In genomic region chr1:214282696-214283225, GRCh38 we compare ENCODE assay signal across 11 cellular contexts. TPM values are rescaled to one million over a fixed set of nuclear protein-coding genes. Genes with fewer than 3 reads are reported as not detected.
DNase-seq lines count a peak whose midpoint lies in the region; ATAC-seq, FAIRE-seq and TF ChIP-seq lines count a peak whose summit lies in the region.
"Had no signal": no experiment of that assay in that cellular context is flagged by ENCODE, and none has a peak within 500 bp of the region (broad histone marks: within the 10 kb centered on the region; RNA-seq: fewer than 3 reads in every experiment).

No MANE protein-coding gene starts in this region.

- no peak overlapping the region for H3K4ac ChIP-seq in H1 (replicated peaks; ENCODE audit: insufficient read length, low read depth, low read length)

- H2BK15ac ChIP-seq in H1 (ENCODE audit: low read length) = no peak overlapping the region

- H3K27ac Mint-ChIP-seq in activated naive CD4-positive, alpha-beta T cell treated with anti-CD3 and anti-CD28 coated beads for 36 hours = no peak overlapping the region
- H3K27ac Mint-ChIP-seq in T-cell = peak overlapping the region; percentile 57 to 84
- no peak overlapping the region for H3K27ac Mint-ChIP-seq in stimulated activated effector memory CD8-positive, alpha-beta T cell treated with anti-CD3 and anti-CD28 coated beads, Interleukin-12 subunit alpha, Interleukin-12 subunit beta, amount 100 ng/mL, for 72 hours

- H3K14ac ChIP-seq in H1 (ENCODE audit: insufficient read length) = no peak overlapping the region

- H3K4me1 ChIP-seq in H1 (replicated peaks in 1 of 4; ENCODE audit: control insufficient read depth in 3 of 4, insufficient read depth in 4 of 4, low read length in 3 of 4) = peaks cover 2 to 12% (median 4%) of the 10 kb centered on the region in 4 experiments; a peak in 4 of 7 replicates

- no peak overlapping the region for H3K18ac ChIP-seq in H1 (ENCODE audit: extremely low read depth, low read length)

- POLR2A ChIA-PET in T-cell (lab: Charles Lee) = interaction anchor here in 1 of 2 donors (0.5 kb wide), 1 partner anchor 33 kb away, joined by 4 read pairs; no protein-coding TSS in a partner anchor
- POLR2A ChIA-PET in H1 (lab: Charles Lee; ENCODE audit: partially characterized antibody) = interaction anchor here (0.8 to 1.1 kb wide), 3 partner anchors 10 to 33 kb away, joined by 3 to 5 read pairs (median 4); no protein-coding TSS in a partner anchor

- no peak for TF ChIP-seq EP300 in H1 (IDR thresholded peaks at IDR 0.05; ENCODE audit: borderline replicate concordance in 1 of 2, low read depth in 2 of 2, low read length in 2 of 2)

- no peak overlapping the region for H3K4me3 ChIP-seq in H1 (ENCODE audit: extremely low read depth in 1 of 4, insufficient read depth in 2 of 4, low read depth in 3 of 4, low read length in 4 of 4)

- ATAC-seq in T-cell (replicated peaks in 1 of 4) (no peak), GM21825 (IDR thresholded peaks at IDR 0.05; ENCODE audit: unreplicated experiment) (no peak), GM21360 (IDR thresholded peaks at IDR 0.05; ENCODE audit: unreplicated experiment) (no peak)
- no peak for ATAC-seq in stimulated activated effector memory CD8-positive, alpha-beta T cell treated with anti-CD3 and anti-CD28 coated beads, Interleukin-12 subunit alpha, Interleukin-12 subunit beta, amount 100 ng/mL, for 72 hours

- H3K9ac ChIP-seq in H1 (replicated peaks in 1 of 4; ENCODE audit: extremely low read depth in 1 of 4, low read depth in 3 of 4, low read length in 3 of 4) = no peak overlapping the region

- H3K27me3 ChIP-seq in H1 (replicated peaks in 1 of 4; ENCODE audit: control insufficient read depth in 3 of 4, extremely low read depth in 1 of 4, insufficient read depth in 3 of 4, low read length in 3 of 4) = peaks cover 8 to 38% (median 36%) of the 10 kb centered on the region in 4 experiments

- H2AFZ ChIP-seq in H1 (ENCODE audit: low read length) = no peak overlapping the region

- no peak overlapping the region for H4K5ac ChIP-seq in H1 (ENCODE audit: insufficient read length, low read depth, low read length)

- WGBS in H1 (ENCODE audit: extremely low coverage in 1 of 2, insufficient coverage in 1 of 2, insufficient read length in 1 of 2, insufficient replicate concordance in 2 of 2, low coverage in 1 of 2, low lambda C conversion rate in 2 of 2, missing lambda C conversion rate in 1 of 2), 2 experiments = 80% methylated on average over 8 of the region's 8 CpGs; no CpG with 5 or more reads in 1 of the 2 experiments

- H3K9me3 ChIP-seq in H1 (ENCODE audit: insufficient read depth in 2 of 2, low read depth in 1 of 2, low read length in 1 of 2) = no peaks in the 10 kb centered on the region

- H3K4me1 Mint-ChIP-seq in activated naive CD4-positive, alpha-beta T cell treated with anti-CD3 and anti-CD28 coated beads for 36 hours (ENCODE audit: low read depth) = peaks cover 40% of the 10 kb centered on the region
- H3K4me1 Mint-ChIP-seq in T-cell = peaks cover 45 to 60% (median 57%) of the 10 kb centered on the region in 3 donors
- peaks cover 28% of the 10 kb centered on the region for H3K4me1 Mint-ChIP-seq in stimulated activated effector memory CD8-positive, alpha-beta T cell treated with anti-CD3 and anti-CD28 coated beads, Interleukin-12 subunit alpha, Interleukin-12 subunit beta, amount 100 ng/mL, for 72 hours

- no peak overlapping the region for H3K56ac ChIP-seq in H1 (replicated peaks; ENCODE audit: insufficient read length, low read depth, low read length)

- H4K91ac ChIP-seq in H1 (replicated peaks; ENCODE audit: insufficient read length, low read length) = no peak overlapping the region

- H3K36me3 Mint-ChIP-seq in activated naive CD4-positive, alpha-beta T cell treated with anti-CD3 and anti-CD28 coated beads for 36 hours (ENCODE audit: low read depth) = peaks cover 3% of the 10 kb centered on the region
- H3K36me3 Mint-ChIP-seq in T-cell = peaks cover 2% of the 10 kb centered on the region
- no peaks in the 10 kb centered on the region for H3K36me3 Mint-ChIP-seq in stimulated activated effector memory CD8-positive, alpha-beta T cell treated with anti-CD3 and anti-CD28 coated beads, Interleukin-12 subunit alpha, Interleukin-12 subunit beta, amount 100 ng/mL, for 72 hours

- H3K36me3 ChIP-seq in H1 (ENCODE audit: control insufficient read depth in 2 of 4, insufficient read depth in 4 of 4, low read length in 3 of 4) = no peaks in the 10 kb centered on the region

- no peak overlapping the region for H2BK5ac ChIP-seq in H1 (ENCODE audit: low read depth, low read length)

- H3K79me1 ChIP-seq in H1 (ENCODE audit: low read depth, low read length) = no peaks in the 10 kb centered on the region

- no peaks in the 10 kb centered on the region for H3K79me2 ChIP-seq in H1 (ENCODE audit: control insufficient read depth in 1 of 2, insufficient read depth in 2 of 2, low read length in 2 of 2)

- peaks cover 0 to 2% of the 10 kb centered on the region in 2 experiments for H4K20me1 ChIP-seq in H1 (replicated peaks in 1 of 2; ENCODE audit: control insufficient read depth in 1 of 2, insufficient read depth in 2 of 2, low read length in 2 of 2)

- intact Hi-C loops in activated naive CD4-positive, alpha-beta T cell treated with anti-CD3 and anti-CD28 coated beads for 36 hours (cut with micrococcal nuclease) = loop anchor here (1.0 to 10.0 kb wide), 5 partner anchors 21 to 320 kb away; partner anchors contain the start of genes CENPF and PROX1

- no peak overlapping the region for H2BK12ac ChIP-seq in H1 (ENCODE audit: low read depth, low read length)

- TF ChIP-seq CTCF in H1 (IDR thresholded peaks at IDR 0.05; ENCODE audit: control extremely low read depth in 1 of 3, insufficient read depth in 1 of 3, low read depth in 1 of 3, low read length in 3 of 3) = no peak

- no peak for TF ChIP-seq POLR2A in H1 (IDR thresholded peaks at IDR 0.05; ENCODE audit: control extremely low read depth in 1 of 2, low read depth in 2 of 2, low read length in 2 of 2)

- no peak overlapping the region for H2BK20ac ChIP-seq in H1 (ENCODE audit: low read length)

- H2AK5ac ChIP-seq in H1 (ENCODE audit: low read depth, low read length) = 0 out of 2 replicates have a peak overlapping the region, but pooled peaks have one; percentile 32

- no peak overlapping the region for H3K23ac ChIP-seq in H1 (ENCODE audit: insufficient read length)

- H3K9me3 Mint-ChIP-seq in activated naive CD4-positive, alpha-beta T cell treated with anti-CD3 and anti-CD28 coated beads for 36 hours = no peaks in the 10 kb centered on the region
- no peaks in the 10 kb centered on the region for H3K9me3 Mint-ChIP-seq in T-cell
- no peaks in the 10 kb centered on the region for H3K9me3 Mint-ChIP-seq in stimulated activated effector memory CD8-positive, alpha-beta T cell treated with anti-CD3 and anti-CD28 coated beads, Interleukin-12 subunit alpha, Interleukin-12 subunit beta, amount 100 ng/mL, for 72 hours

- no peak overlapping the region for H3K27ac ChIP-seq in H1 (ENCODE audit: low read depth, low read length)

- no peaks in the 10 kb centered on the region for H3K27me3 Mint-ChIP-seq in activated naive CD4-positive, alpha-beta T cell treated with anti-CD3 and anti-CD28 coated beads for 36 hours (ENCODE audit: low read depth)
- H3K27me3 Mint-ChIP-seq in T-cell = no peaks in the 10 kb centered on the region

- no peak for FAIRE-seq in H1 (lab: Jason Lieb, UNC)

- H4K8ac ChIP-seq in H1 (ENCODE audit: extremely low read depth, insufficient read depth, low read length) = no peak overlapping the region

- peaks cover 8% of the 10 kb centered on the region for H3K23me2 ChIP-seq in H1 (ENCODE audit: low read depth, low read length)

- H2BK120ac ChIP-seq in H1 (replicated peaks; ENCODE audit: low read depth, low read length) = no peak overlapping the region

- peak overlapping the region in 1 of 2 experiments; percentile 100; a peak in 1 of 4 replicates for H3K4me2 ChIP-seq in H1 (ENCODE audit: insufficient read depth in 1 of 2, low read depth in 2 of 2, low read length in 2 of 2)

- DNase-seq in activated naive CD4-positive, alpha-beta T cell treated with anti-CD3 and anti-CD28 coated beads for 36 hours = peak; percentile 58
- DNase-seq in activated naive CD4-positive, alpha-beta T cell (lab: John Stamatoyannopoulos, UW) = no peak
- DNase-seq in T-cell (no peak), H1 (ENCODE audit: low read depth in 1 of 2, low spot score in 2 of 2) (no peak), GM19240 (ENCODE audit: insufficient read length, low spot score) (no peak)
- no peak for DNase-seq in stimulated activated effector memory CD8-positive, alpha-beta T cell treated with anti-CD3 and anti-CD28 coated beads, Interleukin-12 subunit alpha, Interleukin-12 subunit beta, amount 100 ng/mL, for 72 hours (ENCODE audit: low spot score in 2 of 2)
- DNase-seq: foreskin fibroblast, GOT3, NCI-H2081 treated with DMSO at 0.1 percent for 48 hours had no signal

- CTCF ChIA-PET in activated naive CD4-positive, alpha-beta T cell treated with anti-CD3 and anti-CD28 coated beads for 36 hours (lab: Charles Lee) = interaction anchor here (0.8 to 1.2 kb wide), 2 partner anchors 22 to 49 kb away, joined by 4 to 5 read pairs; no protein-coding TSS in a partner anchor
- CTCF ChIA-PET in T-cell (lab: Charles Lee) (interaction anchor here in 1 of 2 donors (0.6 kb wide), 1 partner anchor 408 kb away, joined by 3 read pairs; no protein-coding TSS in a partner anchor), H1 (lab: Charles Lee; ENCODE audit: partially characterized antibody) (interaction anchor here (0.6 to 4.1 kb wide), 9 partner anchors 11 to 1320 kb away, joined by 3 to 25 read pairs (median 4); no protein-coding TSS in a partner anchor)

- TF ChIP-seq RAD21 in H1 (IDR thresholded peaks at IDR 0.05 in 1 of 2, conservative IDR thresholded peaks at IDR 0.05 in 1 of 2; ENCODE audit: low read depth in 2 of 2, low read length in 2 of 2) = no peak

- peak overlapping the region; percentile 87 for H3K4me3 Mint-ChIP-seq in activated naive CD4-positive, alpha-beta T cell treated with anti-CD3 and anti-CD28 coated beads for 36 hours
- H3K4me3 Mint-ChIP-seq in T-cell = peak overlapping the region; percentile 83 to 85 (median 85)
- H3K4me3 Mint-ChIP-seq in stimulated activated effector memory CD8-positive, alpha-beta T cell treated with anti-CD3 and anti-CD28 coated beads, Interleukin-12 subunit alpha, Interleukin-12 subunit beta, amount 100 ng/mL, for 72 hours = peak overlapping the region; percentile 79

RNA-seq across cellular contexts. Expression of gene SMYD2, which starts 1.8 kb away (rescaled TPM):
- total RNA-seq in activated naive CD4-positive, alpha-beta T cell treated with anti-CD3 and anti-CD28 coated beads for 36 hours = 10 to 100 TPM; 33.4 to 38.4 TPM
- total RNA-seq in T-cell = 10 to 100 TPM; 27.3 to 35.2 (median 34.4) TPM
- total RNA-seq in H1 (2021; fragmentation: NEBNext Ultra II Directional; extraction: Animal tissue kit (Norgen Biotek cat#: 25700)) = 4.4 and 5.2 TPM in 2 replicates
- polyA plus RNA-seq in H1 (2011; rRNA removed) = 1.6 and 3.0 TPM in 2 replicates
- 3.4 TPM for polyA plus RNA-seq in H1 (2011; cell fraction: cytosol; rRNA removed)
- 3.5 TPM for polyA plus RNA-seq in H1 (2011; cell fraction: nucleus; rRNA removed)
- polyA plus RNA-seq in H1 (2012, experiment 1 of 2) = 3.9 to 9.8 TPM (median 4.9 TPM) in 4 replicates
- polyA plus RNA-seq in H1 (2012, experiment 2 of 2) = 3.1 TPM
- 3.2 TPM for polyA plus RNA-seq in H1 (2013, experiment 1 of 2)
- 3.3 TPM for polyA plus RNA-seq in H1 (2013, experiment 2 of 2)
- polyA minus RNA-seq in H1 (2011; rRNA and poly(A)+ RNA removed) = 4.1 and 4.3 TPM in 2 replicates
- 2.3 TPM for polyA minus RNA-seq in H1 (2011; cell fraction: cytosol; rRNA and poly(A)+ RNA removed)
- 3.4 TPM for polyA minus RNA-seq in H1 (2011; cell fraction: nucleus; rRNA and poly(A)+ RNA removed)

Comparison
In these comparisons a context has a peak if more than half of its experiments do, and no peak if none do; other contexts are left out.
1. H3K27ac Mint-ChIP-seq: peak in T-cell (2 of 2); none in activated naive CD4-positive, alpha-beta T cell treated with anti-CD3 and anti-CD28 coated beads for 36 hours (single experiment) and stimulated activated effector memory CD8-positive, alpha-beta T cell treated with anti-CD3 and anti-CD28 coated beads, Interleukin-12 subunit alpha, Interleukin-12 subunit beta, amount 100 ng/mL, for 72 hours (single experiment).
2. Peak in every context shown above with its lines, with median percentiles within 50 percentile points of each other: H3K4me3 Mint-ChIP-seq.